Comparison of ENCODE assay signal across 14 cellular contexts in the genomic region with DNA sequence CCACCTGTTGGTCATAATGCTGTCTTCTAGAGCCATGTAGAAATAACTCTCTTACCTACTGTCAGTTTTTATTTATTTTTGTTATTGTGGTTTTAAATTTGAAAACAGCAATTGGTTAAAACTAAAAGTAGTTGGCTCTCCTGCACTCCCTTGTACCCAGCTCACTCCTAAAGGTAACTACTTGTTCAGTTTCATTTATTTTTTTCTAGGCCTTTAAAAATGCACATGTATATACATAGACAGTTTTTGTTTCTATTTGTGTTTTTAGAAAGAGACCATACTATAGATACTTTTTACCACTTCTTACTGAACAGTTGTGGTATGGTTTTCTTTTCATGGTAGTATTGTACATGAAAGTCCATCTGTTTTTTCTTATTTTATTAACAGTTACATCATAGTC. TPM values are rescaled to one million over a fixed set of nuclear protein-coding genes. Genes with fewer than 3 reads are reported as not detected.
DNase-seq lines count a peak whose midpoint lies in the region; ATAC-seq, FAIRE-seq and TF ChIP-seq lines count a peak whose summit lies in the region.
"Had no signal": no experiment of that assay in that cellular context is flagged by ENCODE, and none has a peak within 500 bp of the region (broad histone marks: within the 10 kb centered on the region; RNA-seq: fewer than 3 reads in every experiment).

No MANE protein-coding gene starts in this region.

- peaks cover 34% of the 10 kb centered on the region for H3K79me2 ChIP-seq in GM12878 (ENCODE audit: control insufficient read depth, insufficient read depth, low read length)

- TF ChIP-seq CTCF in GM12878 (IDR thresholded peaks at IDR 0.05 in 2 of 3, conservative IDR thresholded peaks at IDR 0.05 in 1 of 3; ENCODE audit: control insufficient read depth in 2 of 3, extremely low read depth in 1 of 3, insufficient read depth in 1 of 3, low read depth in 3 of 3, low read length in 3 of 3), result no peak

- CTCF ChIA-PET in GM12878 (lab: Yijun Ruan, JAX), result no interaction called here
- CTCF ChIA-PET in activated naive CD4-positive, alpha-beta T cell treated with anti-CD3 and anti-CD28 coated beads, Interleukin-2, amount 10 ng/mL, durations not matched to agents 7 days and 5 days (lab: Charles Lee), result no interaction called here

- H3K9me3 ChIP-seq in GM12878 (replicated peaks; ENCODE audit: control insufficient read depth, insufficient read depth, low read length), result no peaks in the 10 kb centered on the region; the same call in 2 of the 3 replicates
- H3K9me3 ChIP-seq: right lobe of liver had no signal

- peak; percentile 66 for FAIRE-seq in GM12878 (lab: Jason Lieb, UNC)
- FAIRE-seq: G401.6 had no signal

- no peak overlapping the region for H3K27ac ChIP-seq in GM12878 (ENCODE audit: control insufficient read depth, insufficient read depth)
- H3K27ac ChIP-seq: dorsolateral prefrontal cortex had no signal

- in situ Hi-C loops in GM12878 (cut with MboI), result no loop called here

- peak overlapping the region; percentile 51 for H3K4me2 ChIP-seq in GM12878 (ENCODE audit: control insufficient read depth, insufficient read depth)

- no peaks in the 10 kb centered on the region for H3K9me3 Mint-ChIP-seq in activated naive CD4-positive, alpha-beta T cell treated with anti-CD3 and anti-CD28 coated beads, Interleukin-2, amount 10 ng/mL, durations not matched to agents 7 days and 5 days

- no peaks in the 10 kb centered on the region for H3K36me3 Mint-ChIP-seq in activated naive CD4-positive, alpha-beta T cell treated with anti-CD3 and anti-CD28 coated beads, Interleukin-2, amount 10 ng/mL, durations not matched to agents 7 days and 5 days

- H3K4me3 ChIP-seq in GM12878, result no peak overlapping the region
- H3K4me3 ChIP-seq: dorsolateral prefrontal cortex, right lobe of liver had no signal

- H3K4me1 Mint-ChIP-seq in activated naive CD4-positive, alpha-beta T cell treated with anti-CD3 and anti-CD28 coated beads, Interleukin-2, amount 10 ng/mL, durations not matched to agents 7 days and 5 days, result no peaks in the 10 kb centered on the region

- POLR2A ChIA-PET in GM12878 (lab: Charles Lee), result no interaction called here

- H3K4me1 ChIP-seq in GM12878 (ENCODE audit: control insufficient read depth, insufficient read depth, low read length), result peaks cover 21% of the 10 kb centered on the region

- no peak overlapping the region for H2AFZ ChIP-seq in GM12878 (ENCODE audit: control insufficient read depth, low read depth, low read length)

- TF ChIP-seq EP300 in GM12878 (IDR thresholded peaks at IDR 0.05; ENCODE audit: borderline replicate concordance in 1 of 2, control insufficient read depth in 1 of 2, low read depth in 2 of 2, low read length in 2 of 2), result no peak

- peak; percentile 48 for ATAC-seq in GM19043 (IDR thresholded peaks at IDR 0.05; ENCODE audit: low read depth, unreplicated experiment)
- peak; percentile 64 for ATAC-seq in HG02588 (IDR thresholded peaks at IDR 0.05; ENCODE audit: unreplicated experiment)
- ATAC-seq in HG03159 (IDR thresholded peaks at IDR 0.05; ENCODE audit: unreplicated experiment), result peak; percentile 63
- no peak; the same call in 2 of the 3 replicates for ATAC-seq in GM12878

- no peak overlapping the region for H3K27ac Mint-ChIP-seq in activated naive CD4-positive, alpha-beta T cell treated with anti-CD3 and anti-CD28 coated beads, Interleukin-2, amount 10 ng/mL, durations not matched to agents 7 days and 5 days

- TF ChIP-seq RAD21 in GM12878 (IDR thresholded peaks at IDR 0.05; ENCODE audit: insufficient read depth, low read depth, low read length), result peak; percentile 28; the same call in 1 of the 2 replicates

- RAD21 ChIA-PET in GM12878 (lab: Charles Lee; ENCODE audit: unreplicated experiment), result no interaction called here

- H3K36me3 ChIP-seq in GM12878 (ENCODE audit: control insufficient read depth in 2 of 2, insufficient read depth in 2 of 2, low read length in 1 of 2), result no peaks in the 10 kb centered on the region
- H3K36me3 ChIP-seq: right lobe of liver had no signal

- no peak overlapping the region for H3K4me3 Mint-ChIP-seq in activated naive CD4-positive, alpha-beta T cell treated with anti-CD3 and anti-CD28 coated beads, Interleukin-2, amount 10 ng/mL, durations not matched to agents 7 days and 5 days

- no peaks in the 10 kb centered on the region for H4K20me1 ChIP-seq in GM12878 (ENCODE audit: control insufficient read depth, insufficient read depth)

- SMC1A ChIA-PET in GM12878 (lab: Charles Lee; ENCODE audit: uncharacterized antibody, unreplicated experiment), result no interaction called here

- intact Hi-C loops in GM12878 (cut with micrococcal nuclease; ENCODE audit: unreplicated experiment), result no loop called here

- H3K27me3 ChIP-seq in GM12878 (replicated peaks in 1 of 2; ENCODE audit: control insufficient read depth in 2 of 2, insufficient read depth in 2 of 2, low read length in 1 of 2), result no peaks in the 10 kb centered on the region; a peak in 1 of 4 replicates
- H3K27me3 ChIP-seq: dorsolateral prefrontal cortex, right lobe of liver had no signal

- no TSS peak for BruUV-seq in GM12878 (replicated peaks; lab: Mats Ljungman, UMichigan)

- H3K27me3 Mint-ChIP-seq in activated naive CD4-positive, alpha-beta T cell treated with anti-CD3 and anti-CD28 coated beads, Interleukin-2, amount 10 ng/mL, durations not matched to agents 7 days and 5 days, result peaks cover 4% of the 10 kb centered on the region

- no peak for TF ChIP-seq POLR2A in GM12878 (IDR thresholded peaks at IDR 0.05; ENCODE audit: low read depth, low read length)

- H3K9ac ChIP-seq in GM12878 (ENCODE audit: control insufficient read depth, insufficient read depth, low read length), result no peak overlapping the region

- DNase-seq in GM12878 (ENCODE audit: low read depth, low spot score), result no peak
- DNase-seq in activated naive CD4-positive, alpha-beta T cell treated with anti-CD3 and anti-CD28 coated beads, Interleukin-2, amount 10 ng/mL, durations not matched to agents 7 days and 5 days, result no peak
- no peak for DNase-seq in pons (ENCODE audit: low spot score)
- DNase-seq in NCI-H510A (lab: John Stamatoyannopoulos, UW), result no peak
- DNase-seq in stimulated activated CD4-positive, alpha-beta T cell treated with anti-CD3 and anti-CD28 coated beads, Interleukin-1b, Interleukin-23, amount 100 ng/mL, for 48 hours, result no peak
- DNase-seq: amygdala, dorsolateral prefrontal cortex, NCI-H524 treated with DMSO at 0.1 percent for 48 hours, right lobe of liver, SHP77 treated with DMSO at 0.1 percent for 48 hours had no signal

TF ChIP-seq in GM12878, 131 proteins besides CTCF, POLR2A, EP300 and RAD21 (continues in another document):
- TF ChIP-seq, protein P1, sequence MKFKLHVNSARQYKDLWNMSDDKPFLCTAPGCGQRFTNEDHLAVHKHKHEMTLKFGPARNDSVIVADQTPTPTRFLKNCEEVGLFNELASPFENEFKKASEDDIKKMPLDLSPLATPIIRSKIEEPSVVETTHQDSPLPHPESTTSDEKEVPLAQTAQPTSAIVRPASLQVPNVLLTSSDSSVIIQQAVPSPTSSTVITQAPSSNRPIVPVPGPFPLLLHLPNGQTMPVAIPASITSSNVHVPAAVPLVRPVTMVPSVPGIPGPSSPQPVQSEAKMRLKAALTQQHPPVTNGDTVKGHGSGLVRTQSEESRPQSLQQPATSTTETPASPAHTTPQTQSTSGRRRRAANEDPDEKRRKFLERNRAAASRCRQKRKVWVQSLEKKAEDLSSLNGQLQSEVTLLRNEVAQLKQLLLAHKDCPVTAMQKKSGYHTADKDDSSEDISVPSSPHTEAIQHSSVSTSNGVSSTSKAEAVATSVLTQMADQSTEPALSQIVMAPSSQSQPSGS (IDR thresholded peaks at IDR 0.05; ENCODE audit: low read length), result no peak
- TF ChIP-seq POLR2AphosphoS2 (IDR thresholded peaks at IDR 0.05; ENCODE audit: low read depth, low read length) (no peak), RBBP5 (conservative IDR thresholded peaks at IDR 0.05) (no peak), CBX5 (IDR thresholded peaks at IDR 0.05; ENCODE audit: low read depth) (no peak), RUNX3 (IDR thresholded peaks at IDR 0.05; ENCODE audit: low read length) (0 out of 2 replicates have a peak, but pooled peaks have one; percentile 16), STAT1 (conservative IDR thresholded peaks at IDR 0.05) (no peak), NFIC (IDR thresholded peaks at IDR 0.05; ENCODE audit: low read depth, low read length) (peak; percentile 46; the same call in 1 of the 2 replicates)

RNA-seq across cellular contexts. Expression of gene SMAD1, which starts 16.8 kb away (rescaled TPM):
- 2.0 and 2.4 TPM in 2 replicates for total RNA-seq in GM12878 (2013; cell fraction: nucleolus; rRNA removed)
- total RNA-seq in GM12878 (2014; rRNA removed), result 12.4 and 19.9 TPM in 2 replicates
- 14.5 and 16.5 TPM in 2 replicates for total RNA-seq in GM12878 (2014; rRNA removed; fragmentation: Illumina TruSeq; extraction: Trizol)
- total RNA-seq in GM12878 (2021), result 13.5 and 13.8 TPM in 2 replicates
- 5.1 TPM for polyA plus RNA-seq in GM12878 (2011; ENCODE audit: low read depth)
- polyA plus RNA-seq in GM12878 (2011; rRNA removed), result 0.23 and 0.29 TPM in 2 replicates
- polyA plus RNA-seq in GM12878 (2011; cell fraction: cytosol; rRNA removed), result 0.17 and 0.22 TPM in 2 replicates
- 0.16 and 0.59 TPM in 2 replicates for polyA plus RNA-seq in GM12878 (2011; cell fraction: nucleus; rRNA removed)
- 6.6 and 8.3 TPM in 2 replicates for polyA plus RNA-seq in GM12878 (2012)
- 17.5 and 20.5 TPM in 2 replicates for polyA plus RNA-seq in GM12878 (2014; fragmentation: Illumina TruSeq; extraction: Trizol)
- polyA plus RNA-seq in GM12878 (2014; fragmentation: Nextera tagmentation; extraction: Ambion mirVana), result 10 to 100 TPM in 1 of 2 experiments, 1 to 10 TPM in 1; 7.8 to 11.6 TPM
- 10.6 and 13.4 TPM in 2 replicates for polyA plus RNA-seq in GM12878 (2014; rRNA removed)
- polyA plus RNA-seq in GM12878 (2016; fragmentation: Nextera tagmentation; extraction: Ambion mirVana), result 10 to 100 TPM; 16.1 to 17.0 TPM
- 1.1 TPM in 1 of 2 replicates, not detected in the other for polyA minus RNA-seq in GM12878 (2011; rRNA and poly(A)+ RNA removed)
- 0.73 TPM in 1 of 2 replicates, not detected in the other for polyA minus RNA-seq in GM12878 (2011; cell fraction: cytosol; rRNA and poly(A)+ RNA removed)
- not detected in 2 replicates for polyA minus RNA-seq in GM12878 (2011; cell fraction: nucleus; rRNA and poly(A)+ RNA removed)
